Comparison of ENCODE assay signal across 23 cellular contexts in genomic region chr6:148736779-148737412, GRCh38. TPM values are rescaled to one million over a fixed set of nuclear protein-coding genes. Genes with fewer than 3 reads are reported as not detected.
DNase-seq lines count a peak whose midpoint lies in the region; ATAC-seq and TF ChIP-seq lines count a peak whose summit lies in the region.
"Had no signal": no experiment of that assay in that cellular context is flagged by ENCODE, and none has a peak within 500 bp of the region (broad histone marks: within the 10 kb centered on the region; RNA-seq: fewer than 3 reads in every experiment).

No MANE protein-coding gene starts in this region.

- H3K4me3 ChIP-seq in HEK293 (ENCODE audit: low read depth, low read length) (no peak overlapping the region), RWPE2 (ENCODE audit: severe bottlenecking) (no peak overlapping the region)
- H3K4me3 ChIP-seq: A549, colonic mucosa, gastrocnemius medialis, mucosa of descending colon, stomach had no signal

- CTCF ChIA-PET in activated CD4-positive, alpha-beta T cell treated with anti-CD3 and anti-CD28 coated beads for 36 hours (lab: Charles Lee), result no interaction called here
- CTCF ChIA-PET in HEK293 (lab: Yijun Ruan, JAX), result interaction anchor here (0.6 kb wide), 1 partner anchor 161 kb away, joined by 3 read pairs; no protein-coding TSS in a partner anchor

- DNase-seq in activated CD4-positive, alpha-beta T cell treated with anti-CD3 and anti-CD28 coated beads for 36 hours, result peak; percentile 21
- DNase-seq in activated CD4-positive, alpha-beta T cell treated with anti-CD3 and anti-CD28 coated beads, Interleukin-2, amount 50 U/mL, for 48 hours, result no peak
- DNase-seq in RWPE2 (ENCODE audit: low spot score) (no peak), memory B cell (ENCODE audit: low spot score in 2 of 2) (no peak), substantia nigra (lab: John Stamatoyannopoulos, UW) (no peak), OCI-M1 (lab: John Stamatoyannopoulos, UW) (no peak), SW 1271 (lab: John Stamatoyannopoulos, UW) (no peak)
- DNase-seq: activated naive CD4-positive, alpha-beta T cell treated with Interleukin-2 at 50 U/mL for 16 hours; colonic mucosa; gastrocnemius medialis; mucosa of descending colon; NCI-H1092; NCI-H69; nucleus accumbens; right cardiac atrium; stomach had no signal

- ATAC-seq in activated CD4-positive, alpha-beta T cell treated with anti-CD3 and anti-CD28 coated beads for 36 hours, result peak; percentile 71
- ATAC-seq in RWPE2 (ENCODE audit: low read depth) (peak; percentile 21; the same call in 1 of the 3 replicates), memory B cell (ENCODE audit: low read depth) (peak; percentile 34)
- ATAC-seq: A549, gastrocnemius medialis, HepG2, left lobe of liver, mucosa of descending colon, right cardiac atrium had no signal

- H3K27me3 ChIP-seq in RWPE2 (ENCODE audit: insufficient read depth, poor library complexity, severe bottlenecking), result no peaks in the 10 kb centered on the region
- H3K27me3 ChIP-seq: colonic mucosa, gastrocnemius medialis, stomach had no signal

- H3K27ac Mint-ChIP-seq in activated CD4-positive, alpha-beta T cell treated with anti-CD3 and anti-CD28 coated beads for 36 hours, result no peak overlapping the region
- no peak overlapping the region for H3K27ac Mint-ChIP-seq in memory B cell
- H3K27ac Mint-ChIP-seq: CD4-positive, CD25-positive, alpha-beta regulatory T cell had no signal

- H3K4me3 Mint-ChIP-seq in activated CD4-positive, alpha-beta T cell treated with anti-CD3 and anti-CD28 coated beads for 36 hours, result no peak overlapping the region
- H3K4me3 Mint-ChIP-seq in memory B cell, result no peak overlapping the region
- H3K4me3 Mint-ChIP-seq: CD4-positive, CD25-positive, alpha-beta regulatory T cell had no signal

- POLR2A ChIA-PET in activated CD4-positive, alpha-beta T cell treated with anti-CD3 and anti-CD28 coated beads for 36 hours (lab: Charles Lee), result no interaction called here
- POLR2A ChIA-PET in HEK293 (lab: Yijun Ruan, JAX), result interaction anchor here (0.6 kb wide), 1 partner anchor 24 kb away, joined by 3 read pairs; no protein-coding TSS in a partner anchor

- no peaks in the 10 kb centered on the region for H3K4me1 ChIP-seq in HEK293 (ENCODE audit: control insufficient read depth, insufficient read depth, low read length)
- H3K4me1 ChIP-seq in RWPE2 (ENCODE audit: insufficient read depth, poor library complexity, severe bottlenecking), result no peaks in the 10 kb centered on the region
- H3K4me1 ChIP-seq: A549, colonic mucosa, gastrocnemius medialis had no signal

- intact Hi-C loops in activated CD4-positive, alpha-beta T cell treated with anti-CD3 and anti-CD28 coated beads for 36 hours (cut with DNase I, micrococcal nuclease), result no loop called here

- TF ChIP-seq CTCF in HEK293 (tag by site-specific recombination; IDR thresholded peaks at IDR 0.05), result no peak
- no peak for TF ChIP-seq CTCF in RWPE2 (IDR thresholded peaks at IDR 0.05; ENCODE audit: poor library complexity, severe bottlenecking)

- H3K27ac ChIP-seq in HEK293 (ENCODE audit: extremely low read depth, low read depth, low read length) (no peak overlapping the region), RWPE2 (ENCODE audit: poor library complexity, severe bottlenecking) (no peak overlapping the region), substantia nigra (ENCODE audit: low read depth, low read length, poor library complexity, severe bottlenecking) (no peak overlapping the region)
- H3K27ac ChIP-seq: A549, colonic mucosa, epithelial cell of prostate, gastrocnemius medialis, stomach, VCaP had no signal

- H3K9me3 ChIP-seq in HEK293 (ENCODE audit: control insufficient read depth, insufficient read depth, low read depth, low read length) (no peaks in the 10 kb centered on the region), RWPE2 (ENCODE audit: severe bottlenecking) (no peaks in the 10 kb centered on the region)
- H3K9me3 ChIP-seq: A549, colonic mucosa, gastrocnemius medialis, mucosa of descending colon, stomach had no signal

- peaks cover 5% of the 10 kb centered on the region for H3K4me1 Mint-ChIP-seq in activated CD4-positive, alpha-beta T cell treated with anti-CD3 and anti-CD28 coated beads for 36 hours
- peaks cover 9% of the 10 kb centered on the region for H3K4me1 Mint-ChIP-seq in memory B cell
- H3K4me1 Mint-ChIP-seq: CD4-positive, CD25-positive, alpha-beta regulatory T cell had no signal

- H3K36me3 ChIP-seq in HEK293 (ENCODE audit: control insufficient read depth in 2 of 2, insufficient read depth in 1 of 2, low read length in 2 of 2), result no peaks in the 10 kb centered on the region
- no peaks in the 10 kb centered on the region for H3K36me3 ChIP-seq in RWPE2 (ENCODE audit: low read depth)
- H3K36me3 ChIP-seq: colonic mucosa, gastrocnemius medialis, stomach had no signal

- H3K36me3 Mint-ChIP-seq in activated CD4-positive, alpha-beta T cell treated with anti-CD3 and anti-CD28 coated beads for 36 hours (ENCODE audit: low read depth), result no peaks in the 10 kb centered on the region
- no peaks in the 10 kb centered on the region for H3K36me3 Mint-ChIP-seq in memory B cell
- H3K36me3 Mint-ChIP-seq: CD4-positive, CD25-positive, alpha-beta regulatory T cell had no signal

- no peaks in the 10 kb centered on the region for H3K9me3 Mint-ChIP-seq in activated CD4-positive, alpha-beta T cell treated with anti-CD3 and anti-CD28 coated beads for 36 hours (ENCODE audit: low read depth)
- peaks cover 5% of the 10 kb centered on the region for H3K9me3 Mint-ChIP-seq in memory B cell
- H3K9me3 Mint-ChIP-seq: CD4-positive, CD25-positive, alpha-beta regulatory T cell had no signal

- peaks cover 7% of the 10 kb centered on the region for H3K27me3 Mint-ChIP-seq in activated CD4-positive, alpha-beta T cell treated with anti-CD3 and anti-CD28 coated beads for 36 hours
- H3K27me3 Mint-ChIP-seq in memory B cell, result no peaks in the 10 kb centered on the region

TF ChIP-seq in HEK293, 187 proteins besides CTCF, POLR2A, EP300 and RAD21 (continues in another document):
- TF ChIP-seq ZNF366 (tag by site-specific recombination; conservative IDR thresholded peaks at IDR 0.05) (no peak), GLIS2 (tag by site-specific recombination; IDR thresholded peaks at IDR 0.05) (no peak), PRDM1 (tag by site-specific recombination; IDR thresholded peaks at IDR 0.05) (peak; percentile 31; the same call in 1 of the 2 replicates), PRDM10 (tag by site-specific recombination; IDR thresholded peaks at IDR 0.05) (peak; percentile 51), YY2 (tag by site-specific recombination; IDR thresholded peaks at IDR 0.05) (0 out of 2 replicates have a peak, but pooled peaks have one; percentile 36), ZBTB44 (tag by site-specific recombination; IDR thresholded peaks at IDR 0.05) (no peak), ZNF670 (tag by site-specific recombination; IDR thresholded peaks at IDR 0.05; ENCODE audit: low read depth) (no peak), ZBTB26 (tag by site-specific recombination; optimal IDR thresholded peaks at IDR 0.05) (no peak), ZNF548 (tag by site-specific recombination; IDR thresholded peaks at IDR 0.05) (peak; percentile 90; the same call in 1 of the 2 replicates)

RNA-seq across cellular contexts. Expression of gene UST, which starts 9.9 kb away (rescaled TPM):
- total RNA-seq in activated CD4-positive, alpha-beta T cell treated with anti-CD3 and anti-CD28 coated beads for 36 hours, result 1 to 10 TPM; 2.2 to 2.8 TPM

Comparison
In these comparisons a context has a peak if more than half of its experiments do, and no peak if none do; other contexts are left out.
1. ATAC-seq: peak in every context shown above with its lines; median percentile 71 in activated CD4-positive, alpha-beta T cell treated with anti-CD3 and anti-CD28 coated beads for 36 hours; 34 in memory B cell; 21 in RWPE2.